ENCODE assay signal across 25 cellular contexts in genomic region chr11:33383075-33383919, GRCh38. TPM values are rescaled to one million over a fixed set of nuclear protein-coding genes. Genes with fewer than 3 reads are reported as not detected.
DNase-seq lines count a peak whose midpoint lies in the region; ATAC-seq and TF ChIP-seq lines count a peak whose summit lies in the region.
"Had no signal": no experiment of that assay in that cellular context is flagged by ENCODE, and none has a peak within 500 bp of the region (broad histone marks: within the 10 kb centered on the region; RNA-seq: fewer than 3 reads in every experiment).

No MANE protein-coding gene starts in this region.

- H3K9me3 ChIP-seq in BLaER1 treated with 17β-estradiol and CSF1 and Interleukin-3, amounts not matched to agents 10 nM and 100 nM (replicated peaks in 1 of 11) = peaks cover 11 to 26% (median 20%) of the 10 kb centered on the region in 11 experiments; a peak in 20 of 22 replicates
- peaks cover 12% of the 10 kb centered on the region for H3K9me3 ChIP-seq in OCI-LY7 (ENCODE audit: low read length)
- H3K9me3 ChIP-seq in Caco-2 = peaks cover 13% of the 10 kb centered on the region
- H3K9me3 ChIP-seq in SJCRH30 (replicated peaks) = peaks cover 8% of the 10 kb centered on the region; the same call in 1 of the 2 replicates
- H3K9me3 ChIP-seq: uterus had no signal

- no TSS peak for BruUV-seq in OCI-LY7 (replicated peaks; lab: Mats Ljungman, UMichigan)
- no TSS peak for BruUV-seq in Caco-2 (replicated peaks; lab: Mats Ljungman, UMichigan)

- TF ChIP-seq CTCF in OCI-LY7 (conservative IDR thresholded peaks at IDR 0.05; ENCODE audit: low read length) (peak; percentile 35; the same call in 1 of the 2 replicates), Caco-2 (IDR thresholded peaks at IDR 0.05; ENCODE audit: insufficient read depth in 1 of 2, low read depth in 1 of 2, low read length in 1 of 2, severe bottlenecking in 1 of 2, unreplicated experiment in 1 of 2) (no peak), WTC11 (IDR thresholded peaks at IDR 0.05) (no peak)

- H3K4me1 ChIP-seq in BLaER1 treated with 17β-estradiol and CSF1 and Interleukin-3, amounts not matched to agents 10 nM and 100 nM = peaks cover 12 to 82% (median 30%) of the 10 kb centered on the region in 10 experiments
- H3K4me1 ChIP-seq in OCI-LY7 (ENCODE audit: insufficient read depth, low read length, poor library complexity, severe bottlenecking) = peaks cover 100% of the 10 kb centered on the region
- no peaks in the 10 kb centered on the region for H3K4me1 ChIP-seq in Caco-2
- H3K4me1 ChIP-seq in SJCRH30 = peaks cover 4% of the 10 kb centered on the region; the same call in 1 of the 2 replicates
- H3K4me1 ChIP-seq: uterus had no signal

- H3K27me3 ChIP-seq in BLaER1 treated with 17β-estradiol and CSF1 and Interleukin-3, amounts not matched to agents 10 nM and 100 nM = peaks cover 6 to 18% (median 17%) of the 10 kb centered on the region in 11 experiments
- no peaks in the 10 kb centered on the region; the same call in none of the 2 replicates for H3K27me3 ChIP-seq in Caco-2 (replicated peaks; ENCODE audit: control insufficient read depth, insufficient read depth, low read length)
- H3K27me3 ChIP-seq in SJCRH30 = no peaks in the 10 kb centered on the region
- H3K27me3 ChIP-seq: uterus had no signal

- H3K27ac Mint-ChIP-seq in Caco-2 (ENCODE audit: unreplicated experiment) (no peak overlapping the region), WTC11 (no peak overlapping the region)
- H3K27ac Mint-ChIP-seq: activated CD4-positive, alpha-beta memory T cell treated with anti-CD3 and anti-CD28 coated beads, Interleukin-2, amount 10 ng/mL, durations not matched to agents 7 days and 5 days; activated naive CD8-positive, alpha-beta T cell; memory B cell; nephron; T-cell had no signal

- H3K4me3 Mint-ChIP-seq in Caco-2 (ENCODE audit: unreplicated experiment) (no peak overlapping the region), WTC11 (no peak overlapping the region)
- H3K4me3 Mint-ChIP-seq: activated CD4-positive, alpha-beta memory T cell treated with anti-CD3 and anti-CD28 coated beads, Interleukin-2, amount 10 ng/mL, durations not matched to agents 7 days and 5 days; activated naive CD8-positive, alpha-beta T cell; CD4-positive, CD25-positive, alpha-beta regulatory T cell; memory B cell; nephron; T-cell had no signal

- no peaks in the 10 kb centered on the region for H3K36me3 Mint-ChIP-seq in Caco-2 (ENCODE audit: insufficient read depth, unreplicated experiment)
- peaks cover 10% of the 10 kb centered on the region; the same call in 1 of the 2 replicates for H3K36me3 Mint-ChIP-seq in WTC11
- H3K36me3 Mint-ChIP-seq: activated naive CD8-positive, alpha-beta T cell; CD4-positive, CD25-positive, alpha-beta regulatory T cell; memory B cell; T-cell had no signal

- DNase-seq in OCI-LY7 (ENCODE audit: low spot score) (peak; percentile 69), fibroblast of peridontal ligament (ENCODE audit: extremely low read depth) (peak; percentile 60), Caco-2 (no peak), SJCRH30 (no peak), WTC11 (ENCODE audit: low spot score) (no peak), DMS79 (lab: John Stamatoyannopoulos, UW) (no peak)
- DNase-seq: activated CD4-positive, alpha-beta memory T cell treated with anti-CD3 and anti-CD28 coated beads, Interleukin-2, amount 10 ng/mL, durations not matched to agents 7 days and 5 days; activated T-cell treated with anti-CD3 and anti-CD28 coated beads, Interleukin-2, amount 50 U/mL, for 48 hours; CD4-positive, CD25-positive, alpha-beta regulatory T cell; effector CD8-positive, alpha-beta T cell; EL; GM23248; islet precursor cell; KG1; NCI-H1417 treated with DMSO at 0.1 percent for 48 hours; NCI-H2227 treated with DMSO at 0.1 percent for 48 hours; RPMI8226; T-cell; uterus had no signal

- H3K4me1 Mint-ChIP-seq in Caco-2 (ENCODE audit: low read depth, unreplicated experiment) = peaks cover 4% of the 10 kb centered on the region
- H3K4me1 Mint-ChIP-seq in WTC11 = peaks cover 3% of the 10 kb centered on the region; the same call in 1 of the 2 replicates
- H3K4me1 Mint-ChIP-seq: activated CD4-positive, alpha-beta memory T cell treated with anti-CD3 and anti-CD28 coated beads, Interleukin-2, amount 10 ng/mL, durations not matched to agents 7 days and 5 days; CD4-positive, CD25-positive, alpha-beta regulatory T cell; T-cell had no signal

- H3K4me2 ChIP-seq in BLaER1 treated with 17β-estradiol and CSF1 and Interleukin-3, amounts not matched to agents 10 nM and 100 nM = peak overlapping the region in 6 of 11 experiments; percentile 31 to 94 (median 70); a peak in 10 of 22 replicates
- peak overlapping the region; percentile 87 for H3K4me2 ChIP-seq in OCI-LY7 (ENCODE audit: low read length)
- H3K4me2 ChIP-seq: A549 had no signal

- no peak overlapping the region for H3K4me3 ChIP-seq in BLaER1 treated with 17β-estradiol and CSF1 and Interleukin-3, amounts not matched to agents 10 nM and 100 nM
- H3K4me3 ChIP-seq in OCI-LY7 (ENCODE audit: low read depth, low read length, poor library complexity, severe bottlenecking) = peak overlapping the region; percentile 58
- H3K4me3 ChIP-seq in Caco-2 (ENCODE audit: low read depth, low read length) = no peak overlapping the region
- H3K4me3 ChIP-seq in SJCRH30 = no peak overlapping the region
- H3K4me3 ChIP-seq: A549, GM23248, uterus had no signal

- no peaks in the 10 kb centered on the region; a peak in 1 of 22 replicates for H4K20me1 ChIP-seq in BLaER1 treated with 17β-estradiol and CSF1 and Interleukin-3, amounts not matched to agents 10 nM and 100 nM
- no peaks in the 10 kb centered on the region for H4K20me1 ChIP-seq in OCI-LY7 (ENCODE audit: insufficient read depth, low read length)

- peaks cover 9% of the 10 kb centered on the region for H3K27me3 Mint-ChIP-seq in Caco-2 (ENCODE audit: insufficient read depth, unreplicated experiment)
- H3K27me3 Mint-ChIP-seq in WTC11 (ENCODE audit: low read depth) = peaks cover 15% of the 10 kb centered on the region

- H3K27ac ChIP-seq in BLaER1 treated with 17β-estradiol and CSF1 and Interleukin-3, amounts not matched to agents 10 nM and 100 nM = peak overlapping the region in 4 of 11 experiments; percentile 21 to 64 (median 40); a peak in 5 of 22 replicates
- H3K27ac ChIP-seq in OCI-LY7 (ENCODE audit: low read depth, low read length, poor library complexity, severe bottlenecking) = peak overlapping the region; percentile 96
- no peak overlapping the region for H3K27ac ChIP-seq in SJCRH30
- H3K27ac ChIP-seq: A549, GM23248, uterus had no signal

- H3K9ac ChIP-seq in BLaER1 treated with 17β-estradiol and CSF1 and Interleukin-3, amounts not matched to agents 10 nM and 100 nM = peak overlapping the region in 1 of 11 experiments; percentile 56; a peak in 1 of 22 replicates
- H3K9ac ChIP-seq: GM23248 had no signal

- CTCF ChIA-PET in OCI-LY7 (lab: Charles Lee; ENCODE audit: unreplicated experiment) = no interaction called here
- CTCF ChIA-PET in Caco-2 (lab: Charles Lee) = interaction anchor here (0.7 kb wide), 1 partner anchor 206 kb away, joined by 4 read pairs; no protein-coding TSS in a partner anchor
- CTCF ChIA-PET in WTC11 (lab: Charles Lee) = no interaction called here

- POLR2A ChIA-PET in OCI-LY7 (lab: Charles Lee) (interaction anchor here (0.7 to 1.4 kb wide), 8 partner anchors 10 to 805 kb away, joined by 3 to 6 read pairs (median 5); no protein-coding TSS in a partner anchor), Caco-2 (lab: Charles Lee) (no interaction called here), WTC11 (lab: Charles Lee) (no interaction called here)

- no peaks in the 10 kb centered on the region for H3K9me3 Mint-ChIP-seq in Caco-2 (ENCODE audit: unreplicated experiment)
- peaks cover 12% of the 10 kb centered on the region for H3K9me3 Mint-ChIP-seq in WTC11
- H3K9me3 Mint-ChIP-seq: activated CD4-positive, alpha-beta memory T cell treated with anti-CD3 and anti-CD28 coated beads, Interleukin-2, amount 10 ng/mL, durations not matched to agents 7 days and 5 days had no signal

- ATAC-seq in GM21723 (IDR thresholded peaks at IDR 0.05; ENCODE audit: unreplicated experiment) (peak; percentile 45), WTC11 (no peak)
- ATAC-seq: T-cell had no signal

- H3K36me3 ChIP-seq in BLaER1 treated with 17β-estradiol and CSF1 and Interleukin-3, amounts not matched to agents 10 nM and 100 nM = no peaks in the 10 kb centered on the region
- H3K36me3 ChIP-seq in OCI-LY7 (ENCODE audit: insufficient read depth, low read length) = peaks cover 15% of the 10 kb centered on the region
- no peaks in the 10 kb centered on the region for H3K36me3 ChIP-seq in Caco-2 (ENCODE audit: control insufficient read depth, insufficient read depth, low read length)
- H3K36me3 ChIP-seq in SJCRH30 = no peaks in the 10 kb centered on the region
- H3K36me3 ChIP-seq: uterus had no signal

- H3K79me2 ChIP-seq in OCI-LY7 (ENCODE audit: insufficient read depth, low read depth, low read length) = peaks cover 91% of the 10 kb centered on the region

- intact Hi-C loops in OCI-LY7 (cut with micrococcal nuclease; ENCODE audit: unreplicated experiment) = loop anchor here (2.0 kb wide), 1 partner anchor 96 kb away; no protein-coding TSS in a partner anchor
- intact Hi-C loops in Caco-2 (cut with micrococcal nuclease; ENCODE audit: unreplicated experiment) = no loop called here

- no peak overlapping the region for H2AFZ ChIP-seq in OCI-LY7 (ENCODE audit: low read length)
- H2AFZ ChIP-seq: GM23248 had no signal

- no peaks in the 10 kb centered on the region for H3K9me2 ChIP-seq in OCI-LY7 (ENCODE audit: insufficient read depth, low read length)

TF ChIP-seq in WTC11, 78 proteins besides CTCF, POLR2A, EP300 and RAD21:
- TF ChIP-seq NFATC4 (CRISPR knock-in tag; IDR thresholded peaks at IDR 0.05) = no peak
- TF ChIP-seq, protein P1, sequence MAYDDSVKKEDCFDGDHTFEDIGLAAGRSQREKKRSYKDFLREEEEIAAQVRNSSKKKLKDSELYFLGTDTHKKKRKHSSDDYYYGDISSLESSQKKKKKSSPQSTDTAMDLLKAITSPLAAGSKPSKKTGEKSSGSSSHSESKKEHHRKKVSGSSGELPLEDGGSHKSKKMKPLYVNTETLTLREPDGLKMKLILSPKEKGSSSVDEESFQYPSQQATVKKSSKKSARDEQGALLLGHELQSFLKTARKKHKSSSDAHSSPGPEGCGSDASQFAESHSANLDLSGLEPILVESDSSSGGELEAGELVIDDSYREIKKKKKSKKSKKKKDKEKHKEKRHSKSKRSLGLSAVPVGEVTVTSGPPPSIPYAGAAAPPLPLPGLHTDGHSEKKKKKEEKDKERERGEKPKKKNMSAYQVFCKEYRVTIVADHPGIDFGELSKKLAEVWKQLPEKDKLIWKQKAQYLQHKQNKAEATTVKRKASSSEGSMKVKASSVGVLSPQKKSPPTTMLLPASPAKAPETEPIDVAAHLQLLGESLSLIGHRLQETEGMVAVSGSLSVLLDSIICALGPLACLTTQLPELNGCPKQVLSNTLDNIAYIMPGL (CRISPR knock-in tag; IDR thresholded peaks at IDR 0.05) = no peak
- no peak for TF ChIP-seq JUN (CRISPR knock-in tag; IDR thresholded peaks at IDR 0.05)

RNA-seq across cellular contexts. Expression of gene KIAA1549L, which starts 7.4 kb away (rescaled TPM):
- 24.5 and 30.0 TPM in 2 replicates for total RNA-seq in OCI-LY7 (2014; rRNA removed; shearing (Covaris generic))
- total RNA-seq in OCI-LY7 (2022) = 36.6 and 37.3 TPM in 2 replicates
- 0.12 and 0.25 TPM in 2 replicates for total RNA-seq in Caco-2 (2022)
- 8.2 and 8.3 TPM in 2 replicates for total RNA-seq in SJCRH30 (2014; rRNA removed; shearing (Covaris generic))
- 1.6 to 1.8 TPM (median 1.6 TPM) in 3 replicates for total RNA-seq in WTC11 (2021)
- total RNA-seq: CD4-positive, CD25-positive, alpha-beta regulatory T cell had no signal

Comparison
In these comparisons a context has a peak if more than half of its experiments do, and no peak if none do; other contexts are left out.
1. DNase-seq: peak in OCI-LY7 (single experiment) and fibroblast of peridontal ligament (single experiment); none in Caco-2 (0 of 2), SJCRH30 (0 of 2), WTC11 (single experiment) and DMS79 (single experiment).